ENCODE assay signal across 8 cellular contexts in genomic region chr6:72580281-72580940, GRCh38. TPM values are rescaled to one million over a fixed set of nuclear protein-coding genes. Genes with fewer than 3 reads are reported as not detected.
A peak's percentile ranks its signal among the peaks of the same experiment; 100 is the strongest.
DNase-seq lines count a peak whose midpoint lies in the region; ATAC-seq and TF ChIP-seq lines count a peak whose summit lies in the region.

No MANE protein-coding gene starts in this region.

- WGBS in esophagus muscularis mucosa = 23% methylated on average over 6 of the region's 6 CpGs
- 37% methylated on average over 6 of the region's 6 CpGs for WGBS in smooth muscle cell (ENCODE audit: low lambda C conversion rate)

- H3K4me2 ChIP-seq in smooth muscle cell = peak overlapping the region; percentile 60

- in situ Hi-C loops in KBM-7 (cut with MboI; ENCODE audit: low pct_unique_long_range_greater_than_20kb, low sequenced_read_pairs) = loop anchor here (25.0 kb wide), 1 partner anchor 168 kb away; no protein-coding TSS in a partner anchor

- peak overlapping the region; percentile 5 for H2AFZ ChIP-seq in smooth muscle cell (ENCODE audit: low read depth)

- H4K20me1 ChIP-seq in smooth muscle cell (ENCODE audit: low read depth) = no peaks in the 10 kb centered on the region

- H3K4me3 ChIP-seq in esophagus muscularis mucosa (no peak overlapping the region), smooth muscle cell (no peak overlapping the region)

- no peak overlapping the region for H3K9ac ChIP-seq in smooth muscle cell (ENCODE audit: low read depth)

- intact Hi-C loops in esophagus muscularis mucosa (cut with DNase I) = loop anchor here (5.0 kb wide), 1 partner anchor 168 kb away; no protein-coding TSS in a partner anchor

- no peak for TF ChIP-seq POLR2A in esophagus muscularis mucosa (IDR thresholded peaks at IDR 0.05; ENCODE audit: low read depth)

- peak; percentile 24 to 49 (median 29) for TF ChIP-seq CTCF in esophagus muscularis mucosa (IDR thresholded peaks at IDR 0.05)
- peak; percentile 61 for TF ChIP-seq CTCF in smooth muscle cell (IDR thresholded peaks at IDR 0.05; ENCODE audit: borderline replicate concordance, insufficient read depth, poor library complexity, severe bottlenecking)

- no peaks in the 10 kb centered on the region for H3K9me3 ChIP-seq in esophagus muscularis mucosa
- H3K9me3 ChIP-seq in smooth muscle cell (replicated peaks; ENCODE audit: low read depth) = no peaks in the 10 kb centered on the region

- H3K27me3 ChIP-seq in esophagus muscularis mucosa (no peaks in the 10 kb centered on the region), smooth muscle cell (ENCODE audit: low read depth) (no peaks in the 10 kb centered on the region)

- DNase-seq in DMS53 treated with DMSO at 0.1 percent for 48 hours (lab: John Stamatoyannopoulos, UW; ENCODE audit: unreplicated experiment) = peak; percentile 91
- DNase-seq in KBM-7 = peak; percentile 77
- DNase-seq in RPMI7951 (ENCODE audit: low read depth) = peak; percentile 34
- DNase-seq in esophagus muscularis mucosa (ENCODE audit: extremely low spot score) = no peak
- no peak for DNase-seq in smooth muscle cell (lab: John Stamatoyannopoulos, UW; ENCODE audit: unreplicated experiment)
- no peak for DNase-seq in HK-2 (ENCODE audit: unreplicated experiment)

- H3K36me3 ChIP-seq in esophagus muscularis mucosa = no peaks in the 10 kb centered on the region
- H3K36me3 ChIP-seq in smooth muscle cell (ENCODE audit: low read depth) = no peaks in the 10 kb centered on the region

- ATAC-seq in GM21381 (IDR thresholded peaks at IDR 0.05; ENCODE audit: unreplicated experiment) = peak; percentile 62
- no peak for ATAC-seq in HG02870 (IDR thresholded peaks at IDR 0.05; ENCODE audit: unreplicated experiment)

- H3K79me2 ChIP-seq in smooth muscle cell (ENCODE audit: low read depth) = no peaks in the 10 kb centered on the region

- no peak for TF ChIP-seq EP300 in esophagus muscularis mucosa (IDR thresholded peaks at IDR 0.05)

- H3K4me1 ChIP-seq in esophagus muscularis mucosa (no peaks in the 10 kb centered on the region), smooth muscle cell (ENCODE audit: low read depth) (no peaks in the 10 kb centered on the region)

- H3K27ac ChIP-seq in esophagus muscularis mucosa (replicated peaks in 1 of 4) (no peak overlapping the region), smooth muscle cell (ENCODE audit: low read depth) (no peak overlapping the region)

- no peaks in the 10 kb centered on the region for H3F3A ChIP-seq in smooth muscle cell (ENCODE audit: low read depth)

RNA-seq across cellular contexts. Expression of gene KCNQ5, which starts 41.5 kb away (rescaled TPM):
- total RNA-seq in RPMI7951 (2014; rRNA removed; shearing (Covaris generic)) = not detected in 2 replicates
- total RNA-seq in esophagus muscularis mucosa (1 to 10 TPM; 1.2 to 2.2 (median 1.8) TPM), smooth muscle cell (1.2 and 3.3 TPM in 2 replicates)
- 1.6 and 2.0 TPM in 2 replicates for polyA plus RNA-seq in smooth muscle cell

Comparison
In these comparisons a context has a peak if more than half of its experiments do, and no peak if none do; other contexts are left out.
1. DNase-seq: peak in DMS53 treated with DMSO at 0.1 percent for 48 hours (single experiment), KBM-7 (single experiment) and RPMI7951 (single experiment); none in esophagus muscularis mucosa (single experiment), smooth muscle cell (single experiment) and HK-2 (single experiment).